2 cellular contexts compared by ENCODE assay signal in the genomic region with DNA sequence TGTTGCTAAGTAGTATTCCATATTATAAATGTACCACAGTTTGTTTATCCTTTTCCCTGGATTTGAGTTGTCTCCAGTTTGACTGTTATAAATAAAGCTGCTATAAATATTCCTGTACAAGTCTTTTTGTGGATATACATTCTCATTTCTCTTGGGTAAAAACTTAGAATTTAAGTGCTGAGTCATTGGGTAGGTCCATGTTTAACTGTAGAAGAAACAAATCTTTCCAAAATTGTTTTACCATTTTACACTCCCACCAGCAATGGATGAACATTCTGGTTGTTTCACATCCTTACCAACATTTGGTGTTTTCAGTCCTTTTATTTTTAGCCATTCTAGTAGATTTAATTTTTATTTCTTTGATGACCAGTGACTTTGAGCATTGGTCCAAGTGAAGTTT.
A peak's percentile ranks its signal among the peaks of the same experiment; 100 is the strongest.
TF ChIP-seq lines count a peak whose summit lies in the region.

No MANE protein-coding gene starts in this region.

TF ChIP-seq in HepG2, 621 proteins besides CTCF, POLR2A, EP300 and RAD21 (continued from another document):
- TF ChIP-seq, protein P1, sequence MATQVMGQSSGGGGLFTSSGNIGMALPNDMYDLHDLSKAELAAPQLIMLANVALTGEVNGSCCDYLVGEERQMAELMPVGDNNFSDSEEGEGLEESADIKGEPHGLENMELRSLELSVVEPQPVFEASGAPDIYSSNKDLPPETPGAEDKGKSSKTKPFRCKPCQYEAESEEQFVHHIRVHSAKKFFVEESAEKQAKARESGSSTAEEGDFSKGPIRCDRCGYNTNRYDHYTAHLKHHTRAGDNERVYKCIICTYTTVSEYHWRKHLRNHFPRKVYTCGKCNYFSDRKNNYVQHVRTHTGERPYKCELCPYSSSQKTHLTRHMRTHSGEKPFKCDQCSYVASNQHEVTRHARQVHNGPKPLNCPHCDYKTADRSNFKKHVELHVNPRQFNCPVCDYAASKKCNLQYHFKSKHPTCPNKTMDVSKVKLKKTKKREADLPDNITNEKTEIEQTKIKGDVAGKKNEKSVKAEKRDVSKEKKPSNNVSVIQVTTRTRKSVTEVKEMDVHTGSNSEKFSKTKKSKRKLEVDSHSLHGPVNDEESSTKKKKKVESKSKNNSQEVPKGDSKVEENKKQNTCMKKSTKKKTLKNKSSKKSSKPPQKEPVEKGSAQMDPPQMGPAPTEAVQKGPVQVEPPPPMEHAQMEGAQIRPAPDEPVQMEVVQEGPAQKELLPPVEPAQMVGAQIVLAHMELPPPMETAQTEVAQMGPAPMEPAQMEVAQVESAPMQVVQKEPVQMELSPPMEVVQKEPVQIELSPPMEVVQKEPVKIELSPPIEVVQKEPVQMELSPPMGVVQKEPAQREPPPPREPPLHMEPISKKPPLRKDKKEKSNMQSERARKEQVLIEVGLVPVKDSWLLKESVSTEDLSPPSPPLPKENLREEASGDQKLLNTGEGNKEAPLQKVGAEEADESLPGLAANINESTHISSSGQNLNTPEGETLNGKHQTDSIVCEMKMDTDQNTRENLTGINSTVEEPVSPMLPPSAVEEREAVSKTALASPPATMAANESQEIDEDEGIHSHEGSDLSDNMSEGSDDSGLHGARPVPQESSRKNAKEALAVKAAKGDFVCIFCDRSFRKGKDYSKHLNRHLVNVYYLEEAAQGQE (IDR thresholded peaks at IDR 0.05; ENCODE audit: borderline replicate concordance in 1 of 2, low read depth in 1 of 2, low read length in 2 of 2), result no peak
- TF ChIP-seq ZKSCAN5 (CRISPR knock-in tag; IDR thresholded peaks at IDR 0.05) (no peak), MAFK (conservative IDR thresholded peaks at IDR 0.05 in 1 of 2, IDR thresholded peaks at IDR 0.05 in 1 of 2; ENCODE audit: low read length in 2 of 2) (peak in 1 of 2 experiments; percentile 5; a peak in 1 of 4 replicates)

TF ChIP-seq in K562, 482 proteins besides CTCF, POLR2A, EP300 and RAD21 (continued from another document and continues in another):
- TF ChIP-seq CBX5 (IDR thresholded peaks at IDR 0.05; ENCODE audit: borderline replicate concordance, low read depth), result no peak
- peak; percentile 81 for TF ChIP-seq NFE2L1 (tag; IDR thresholded peaks at IDR 0.05; ENCODE audit: borderline replicate concordance, low read depth)
- no peak for TF ChIP-seq NR3C1 (CRISPR knock-in tag; IDR thresholded peaks at IDR 0.05)
- TF ChIP-seq MEF2D (tag; conservative IDR thresholded peaks at IDR 0.05; ENCODE audit: low read depth), result no peak
- TF ChIP-seq THRAP3 (IDR thresholded peaks at IDR 0.05; ENCODE audit: borderline replicate concordance), result no peak
- peak; percentile 58 for TF ChIP-seq C11orf30 (IDR thresholded peaks at IDR 0.05; ENCODE audit: low read depth)
- TF ChIP-seq, protein P2, sequence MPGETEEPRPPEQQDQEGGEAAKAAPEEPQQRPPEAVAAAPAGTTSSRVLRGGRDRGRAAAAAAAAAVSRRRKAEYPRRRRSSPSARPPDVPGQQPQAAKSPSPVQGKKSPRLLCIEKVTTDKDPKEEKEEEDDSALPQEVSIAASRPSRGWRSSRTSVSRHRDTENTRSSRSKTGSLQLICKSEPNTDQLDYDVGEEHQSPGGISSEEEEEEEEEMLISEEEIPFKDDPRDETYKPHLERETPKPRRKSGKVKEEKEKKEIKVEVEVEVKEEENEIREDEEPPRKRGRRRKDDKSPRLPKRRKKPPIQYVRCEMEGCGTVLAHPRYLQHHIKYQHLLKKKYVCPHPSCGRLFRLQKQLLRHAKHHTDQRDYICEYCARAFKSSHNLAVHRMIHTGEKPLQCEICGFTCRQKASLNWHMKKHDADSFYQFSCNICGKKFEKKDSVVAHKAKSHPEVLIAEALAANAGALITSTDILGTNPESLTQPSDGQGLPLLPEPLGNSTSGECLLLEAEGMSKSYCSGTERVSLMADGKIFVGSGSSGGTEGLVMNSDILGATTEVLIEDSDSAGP (CRISPR knock-in tag; IDR thresholded peaks at IDR 0.05), result no peak
- no peak for TF ChIP-seq TRIM28 (IDR thresholded peaks at IDR 0.05)
- TF ChIP-seq RBM22 (IDR thresholded peaks at IDR 0.05; ENCODE audit: low read depth, low read length, poor library complexity, severe bottlenecking), result no peak
- no peak for TF ChIP-seq TOE1 (IDR thresholded peaks at IDR 0.05; ENCODE audit: borderline replicate concordance)
- no peak for TF ChIP-seq TOE1 (CRISPR knock-in tag; IDR thresholded peaks at IDR 0.05; ENCODE audit: borderline replicate concordance, low read depth)
- no peak for TF ChIP-seq DMBX1 (CRISPR knock-in tag; IDR thresholded peaks at IDR 0.05; ENCODE audit: borderline replicate concordance)
- no peak for TF ChIP-seq LARP7 (IDR thresholded peaks at IDR 0.05)
- no peak for TF ChIP-seq DPF2 (IDR thresholded peaks at IDR 0.05)
- TF ChIP-seq PHTF2 (CRISPR knock-in tag; IDR thresholded peaks at IDR 0.05), result no peak
- TF ChIP-seq JUNB (CRISPR knock-in tag; conservative IDR thresholded peaks at IDR 0.05), result no peak
- TF ChIP-seq, protein P3, sequence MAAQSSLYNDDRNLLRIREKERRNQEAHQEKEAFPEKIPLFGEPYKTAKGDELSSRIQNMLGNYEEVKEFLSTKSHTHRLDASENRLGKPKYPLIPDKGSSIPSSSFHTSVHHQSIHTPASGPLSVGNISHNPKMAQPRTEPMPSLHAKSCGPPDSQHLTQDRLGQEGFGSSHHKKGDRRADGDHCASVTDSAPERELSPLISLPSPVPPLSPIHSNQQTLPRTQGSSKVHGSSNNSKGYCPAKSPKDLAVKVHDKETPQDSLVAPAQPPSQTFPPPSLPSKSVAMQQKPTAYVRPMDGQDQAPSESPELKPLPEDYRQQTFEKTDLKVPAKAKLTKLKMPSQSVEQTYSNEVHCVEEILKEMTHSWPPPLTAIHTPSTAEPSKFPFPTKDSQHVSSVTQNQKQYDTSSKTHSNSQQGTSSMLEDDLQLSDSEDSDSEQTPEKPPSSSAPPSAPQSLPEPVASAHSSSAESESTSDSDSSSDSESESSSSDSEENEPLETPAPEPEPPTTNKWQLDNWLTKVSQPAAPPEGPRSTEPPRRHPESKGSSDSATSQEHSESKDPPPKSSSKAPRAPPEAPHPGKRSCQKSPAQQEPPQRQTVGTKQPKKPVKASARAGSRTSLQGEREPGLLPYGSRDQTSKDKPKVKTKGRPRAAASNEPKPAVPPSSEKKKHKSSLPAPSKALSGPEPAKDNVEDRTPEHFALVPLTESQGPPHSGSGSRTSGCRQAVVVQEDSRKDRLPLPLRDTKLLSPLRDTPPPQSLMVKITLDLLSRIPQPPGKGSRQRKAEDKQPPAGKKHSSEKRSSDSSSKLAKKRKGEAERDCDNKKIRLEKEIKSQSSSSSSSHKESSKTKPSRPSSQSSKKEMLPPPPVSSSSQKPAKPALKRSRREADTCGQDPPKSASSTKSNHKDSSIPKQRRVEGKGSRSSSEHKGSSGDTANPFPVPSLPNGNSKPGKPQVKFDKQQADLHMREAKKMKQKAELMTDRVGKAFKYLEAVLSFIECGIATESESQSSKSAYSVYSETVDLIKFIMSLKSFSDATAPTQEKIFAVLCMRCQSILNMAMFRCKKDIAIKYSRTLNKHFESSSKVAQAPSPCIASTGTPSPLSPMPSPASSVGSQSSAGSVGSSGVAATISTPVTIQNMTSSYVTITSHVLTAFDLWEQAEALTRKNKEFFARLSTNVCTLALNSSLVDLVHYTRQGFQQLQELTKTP (IDR thresholded peaks at IDR 0.05; ENCODE audit: low read depth in 1 of 2, partially characterized antibody in 2 of 2), result no peak
- TF ChIP-seq ZNF316 (IDR thresholded peaks at IDR 0.05), result peak; percentile 75
- TF ChIP-seq BACH1 (tag; IDR thresholded peaks at IDR 0.05), result no peak
- peak; percentile 58; the same call in 1 of the 2 replicates for TF ChIP-seq MAFK (IDR thresholded peaks at IDR 0.05; ENCODE audit: low read length)
- TF ChIP-seq ZNF780A (CRISPR knock-in tag; IDR thresholded peaks at IDR 0.05), result no peak
- TF ChIP-seq, protein P4, sequence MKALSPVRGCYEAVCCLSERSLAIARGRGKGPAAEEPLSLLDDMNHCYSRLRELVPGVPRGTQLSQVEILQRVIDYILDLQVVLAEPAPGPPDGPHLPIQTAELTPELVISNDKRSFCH (CRISPR knock-in tag; IDR thresholded peaks at IDR 0.05), result no peak
- TF ChIP-seq, protein P4 (tag; IDR thresholded peaks at IDR 0.05), result no peak
- TF ChIP-seq SMARCE1 (IDR thresholded peaks at IDR 0.05), result no peak
- no peak for TF ChIP-seq SIN3A (IDR thresholded peaks at IDR 0.05; ENCODE audit: borderline replicate concordance in 2 of 2, control insufficient read depth in 1 of 2, low read depth in 2 of 2, low read length in 2 of 2)
- no peak for TF ChIP-seq ZNF699 (CRISPR knock-in tag; IDR thresholded peaks at IDR 0.05; ENCODE audit: insufficient replicate concordance)
- no peak for TF ChIP-seq EP400 (IDR thresholded peaks at IDR 0.05)
- TF ChIP-seq NFE2 (IDR thresholded peaks at IDR 0.05; ENCODE audit: low read depth), result peak; percentile 75
- no peak for TF ChIP-seq SETDB1 (IDR thresholded peaks at IDR 0.05; ENCODE audit: low read length)
- TF ChIP-seq NELFE (IDR thresholded peaks at IDR 0.05; ENCODE audit: insufficient read depth, insufficient read length), result no peak
- no peak for TF ChIP-seq ZNF197 (CRISPR knock-in tag; IDR thresholded peaks at IDR 0.05; ENCODE audit: low read depth)
- TF ChIP-seq, protein P5, sequence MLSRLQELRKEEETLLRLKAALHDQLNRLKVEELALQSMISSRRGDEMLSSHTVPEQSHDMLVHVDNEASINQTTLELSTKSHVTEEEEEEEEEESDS (CRISPR knock-in tag; IDR thresholded peaks at IDR 0.05), result no peak
- TF ChIP-seq, protein P6, sequence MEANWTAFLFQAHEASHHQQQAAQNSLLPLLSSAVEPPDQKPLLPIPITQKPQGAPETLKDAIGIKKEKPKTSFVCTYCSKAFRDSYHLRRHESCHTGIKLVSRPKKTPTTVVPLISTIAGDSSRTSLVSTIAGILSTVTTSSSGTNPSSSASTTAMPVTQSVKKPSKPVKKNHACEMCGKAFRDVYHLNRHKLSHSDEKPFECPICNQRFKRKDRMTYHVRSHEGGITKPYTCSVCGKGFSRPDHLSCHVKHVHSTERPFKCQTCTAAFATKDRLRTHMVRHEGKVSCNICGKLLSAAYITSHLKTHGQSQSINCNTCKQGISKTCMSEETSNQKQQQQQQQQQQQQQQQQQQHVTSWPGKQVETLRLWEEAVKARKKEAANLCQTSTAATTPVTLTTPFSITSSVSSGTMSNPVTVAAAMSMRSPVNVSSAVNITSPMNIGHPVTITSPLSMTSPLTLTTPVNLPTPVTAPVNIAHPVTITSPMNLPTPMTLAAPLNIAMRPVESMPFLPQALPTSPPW (CRISPR knock-in tag; IDR thresholded peaks at IDR 0.05), result no peak
- no peak for TF ChIP-seq ZNF384 (IDR thresholded peaks at IDR 0.05; ENCODE audit: low read depth, low read length)
- TF ChIP-seq, protein P7, sequence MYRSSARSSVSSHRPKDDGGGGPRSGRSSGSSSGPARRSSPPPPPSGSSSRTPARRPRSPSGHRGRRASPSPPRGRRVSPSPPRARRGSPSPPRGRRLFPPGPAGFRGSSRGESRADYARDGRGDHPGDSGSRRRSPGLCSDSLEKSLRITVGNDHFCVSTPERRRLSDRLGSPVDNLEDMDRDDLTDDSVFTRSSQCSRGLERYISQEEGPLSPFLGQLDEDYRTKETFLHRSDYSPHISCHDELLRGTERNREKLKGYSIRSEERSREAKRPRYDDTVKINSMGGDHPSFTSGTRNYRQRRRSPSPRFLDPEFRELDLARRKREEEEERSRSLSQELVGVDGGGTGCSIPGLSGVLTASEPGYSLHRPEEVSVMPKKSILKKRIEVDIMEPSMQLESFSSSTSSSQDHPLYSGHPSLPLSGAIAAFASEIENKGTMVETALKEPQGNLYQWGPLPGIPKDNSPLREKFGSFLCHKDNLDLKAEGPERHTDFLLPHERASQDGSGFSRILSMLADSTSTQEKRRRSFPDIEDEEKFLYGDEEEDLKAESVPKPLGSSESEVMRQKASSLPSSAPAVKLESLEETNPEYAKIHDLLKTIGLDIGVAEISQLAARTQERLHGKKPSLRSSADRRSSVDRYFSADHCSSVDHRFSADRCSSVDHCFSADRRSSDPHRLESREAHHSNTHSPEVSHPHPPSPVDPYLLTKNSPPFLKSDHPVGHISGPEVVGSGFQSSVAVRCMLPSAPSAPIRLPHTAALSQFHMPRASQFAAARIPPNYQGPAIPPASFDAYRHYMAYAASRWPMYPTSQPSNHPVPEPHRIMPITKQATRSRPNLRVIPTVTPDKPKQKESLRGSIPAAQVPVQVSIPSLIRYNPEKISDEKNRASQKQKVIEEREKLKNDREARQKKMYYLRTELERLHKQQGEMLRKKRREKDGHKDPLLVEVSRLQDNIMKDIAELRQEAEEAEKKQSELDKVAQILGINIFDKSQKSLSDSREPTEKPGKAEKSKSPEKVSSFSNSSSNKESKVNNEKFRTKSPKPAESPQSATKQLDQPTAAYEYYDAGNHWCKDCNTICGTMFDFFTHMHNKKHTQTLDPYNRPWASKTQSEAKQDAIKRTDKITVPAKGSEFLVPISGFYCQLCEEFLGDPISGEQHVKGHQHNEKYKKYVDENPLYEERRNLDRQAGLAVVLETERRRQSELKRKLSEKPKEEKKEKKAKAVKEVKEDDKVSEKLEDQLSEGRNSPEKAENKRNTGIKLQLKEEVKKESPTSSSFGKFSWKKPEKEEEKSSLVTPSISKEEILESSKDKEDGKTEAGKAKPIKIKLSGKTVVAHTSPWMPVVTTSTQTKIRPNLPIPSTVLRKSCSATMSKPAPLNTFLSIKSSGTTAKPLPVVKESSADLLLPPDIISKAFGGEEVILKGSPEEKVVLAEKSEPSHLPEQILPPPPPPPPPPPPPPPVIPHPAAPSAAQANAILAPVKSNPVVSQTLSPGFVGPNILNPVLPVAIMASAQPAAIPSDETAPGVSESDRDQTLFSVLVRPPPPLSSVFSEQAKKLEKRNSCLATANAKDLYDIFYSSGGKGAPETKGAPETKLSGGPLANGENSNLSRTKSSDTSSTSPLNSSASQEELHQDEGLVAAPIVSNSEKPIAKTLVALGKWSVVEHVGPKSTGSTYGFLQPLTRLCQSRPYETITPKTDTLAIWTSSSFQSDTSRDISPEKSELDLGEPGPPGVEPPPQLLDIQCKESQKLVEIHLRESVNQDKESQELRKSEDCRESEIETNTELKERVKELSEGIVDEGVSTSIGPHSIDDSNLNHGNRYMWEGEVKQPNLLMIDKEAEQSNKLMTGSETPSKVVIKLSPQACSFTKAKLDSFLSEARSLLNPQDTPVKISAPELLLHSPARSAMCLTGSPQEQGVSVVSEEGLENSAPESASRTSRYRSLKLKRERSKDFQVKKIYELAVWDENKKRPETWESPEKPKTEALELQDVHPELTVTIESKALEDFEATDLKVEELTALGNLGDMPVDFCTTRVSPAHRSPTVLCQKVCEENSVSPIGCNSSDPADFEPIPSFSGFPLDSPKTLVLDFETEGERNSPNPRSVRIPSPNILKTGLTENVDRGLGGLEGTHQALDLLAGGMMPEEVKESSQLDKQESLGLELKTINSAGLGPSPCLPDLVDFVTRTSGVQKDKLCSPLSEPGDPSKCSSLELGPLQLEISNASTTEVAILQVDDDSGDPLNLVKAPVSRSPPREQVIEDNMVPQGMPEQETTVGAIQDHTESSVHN (IDR thresholded peaks at IDR 0.05; ENCODE audit: borderline replicate concordance in 1 of 2, low read depth in 1 of 2), result no peak
- peak; percentile 86 for TF ChIP-seq MAFG (tag; conservative IDR thresholded peaks at IDR 0.05)
- TF ChIP-seq TRIM24 (IDR thresholded peaks at IDR 0.05), result no peak
- TF ChIP-seq, protein P8, sequence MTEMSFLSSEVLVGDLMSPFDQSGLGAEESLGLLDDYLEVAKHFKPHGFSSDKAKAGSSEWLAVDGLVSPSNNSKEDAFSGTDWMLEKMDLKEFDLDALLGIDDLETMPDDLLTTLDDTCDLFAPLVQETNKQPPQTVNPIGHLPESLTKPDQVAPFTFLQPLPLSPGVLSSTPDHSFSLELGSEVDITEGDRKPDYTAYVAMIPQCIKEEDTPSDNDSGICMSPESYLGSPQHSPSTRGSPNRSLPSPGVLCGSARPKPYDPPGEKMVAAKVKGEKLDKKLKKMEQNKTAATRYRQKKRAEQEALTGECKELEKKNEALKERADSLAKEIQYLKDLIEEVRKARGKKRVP (CRISPR knock-in tag; IDR thresholded peaks at IDR 0.05), result no peak
- TF ChIP-seq XRCC3 (IDR thresholded peaks at IDR 0.05), result no peak
- TF ChIP-seq ETV6 (IDR thresholded peaks at IDR 0.05; ENCODE audit: borderline replicate concordance in 1 of 2, low read depth in 2 of 2, low read length in 1 of 2), result no peak
- TF ChIP-seq ETV6 (CRISPR knock-in tag; IDR thresholded peaks at IDR 0.05; ENCODE audit: borderline replicate concordance), result no peak
